ENCODE assay signal across 9 cellular contexts in the genomic region with DNA sequence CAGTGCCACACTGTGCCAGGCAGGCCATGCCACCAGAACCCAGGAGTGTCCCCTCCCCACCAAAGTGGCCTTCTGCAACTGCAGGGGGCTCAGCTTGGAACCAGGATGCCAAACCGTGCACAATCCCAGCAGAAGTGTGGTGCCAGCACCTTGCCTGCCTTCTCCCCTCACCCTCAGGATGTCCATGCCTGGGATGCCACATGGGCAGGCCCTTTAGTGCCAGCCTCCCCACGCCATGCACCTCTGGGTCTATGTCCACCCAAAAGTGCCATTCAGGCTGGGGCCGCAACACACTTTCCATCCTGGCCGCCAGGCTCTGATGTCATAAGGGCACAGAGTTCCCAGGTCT. TPM values are rescaled to one million over a fixed set of nuclear protein-coding genes. Genes with fewer than 3 reads are reported as not detected.
DNase-seq lines count a peak whose midpoint lies in the region; ATAC-seq and TF ChIP-seq lines count a peak whose summit lies in the region.
"Had no signal": no experiment of that assay in that cellular context is flagged by ENCODE, and none has a peak within 500 bp of the region (broad histone marks: within the 10 kb centered on the region; RNA-seq: fewer than 3 reads in every experiment).

No MANE protein-coding gene starts in this region.

- 69 to 100% (median 81%) methylated on average over 1 to 4 of the region's 4 CpGs; no CpG with 5 or more reads in 1 of the 5 donors for WGBS in stomach, 5 donors

- intact Hi-C loops in breast epithelium (cut with DNase I; ENCODE audit: low total_unique reads) (no loop called here), lower lobe of right lung (cut with DNase I) (no loop called here), stomach (cut with DNase I; ENCODE audit: low total_unique reads) (no loop called here)

- ATAC-seq in lower lobe of right lung (no peak), HG03439 (IDR thresholded peaks at IDR 0.05; ENCODE audit: unreplicated experiment) (no peak)

- TF ChIP-seq POLR2A in breast epithelium (IDR thresholded peaks at IDR 0.05) (no peak), stomach (IDR thresholded peaks at IDR 0.05) (no peak)

- no peak overlapping the region for H3K4me3 ChIP-seq in HUES48 (ENCODE audit: low read depth, low read length)
- no peak overlapping the region for H3K4me3 ChIP-seq in breast epithelium
- no peak overlapping the region for H3K4me3 ChIP-seq in lower lobe of right lung
- H3K4me3 ChIP-seq in stomach = no peak overlapping the region

- H3K4me1 ChIP-seq in HUES48 (ENCODE audit: control insufficient read depth, insufficient read depth, low read length) = no peaks in the 10 kb centered on the region
- peaks cover 0 to 6% of the 10 kb centered on the region in 2 donors for H3K4me1 ChIP-seq in breast epithelium
- H3K4me1 ChIP-seq in lower lobe of right lung = peaks cover 67% of the 10 kb centered on the region
- H3K4me1 ChIP-seq in stomach = peaks cover 54 to 78% (median 64%) of the 10 kb centered on the region in 4 donors

- H3K9me3 ChIP-seq in HUES48 (ENCODE audit: control insufficient read depth, insufficient read depth, low read length) = peaks cover 30% of the 10 kb centered on the region
- no peaks in the 10 kb centered on the region for H3K9me3 ChIP-seq in breast epithelium
- peaks cover 9% of the 10 kb centered on the region for H3K9me3 ChIP-seq in lower lobe of right lung
- peaks cover 0 to 11% (median 1%) of the 10 kb centered on the region in 4 donors for H3K9me3 ChIP-seq in stomach

- H3K27ac ChIP-seq in HUES48 (ENCODE audit: low read depth, low read length) = peak overlapping the region; percentile 18
- peak overlapping the region; percentile 68 to 90 for H3K27ac ChIP-seq in breast epithelium
- peak overlapping the region; percentile 91 for H3K27ac ChIP-seq in lower lobe of right lung
- peak overlapping the region; percentile 77 to 95 (median 88) for H3K27ac ChIP-seq in stomach

- POLR2A ChIA-PET in GM10248 (lab: Yijun Ruan, JAX) = interaction anchor here (1.0 kb wide), 1 partner anchor 9 kb away, joined by 5 read pairs; the partner anchor contains the start of gene TBC1D22A

- DNase-seq in breast epithelium (ENCODE audit: low spot score in 2 of 2) (no peak), lower lobe of right lung (no peak), stomach (no peak), GM10248 (ENCODE audit: extremely low spot score) (no peak), LoVo (ENCODE audit: low spot score) (no peak)
- no peak for DNase-seq in stimulated activated CD4-positive, alpha-beta T cell treated with anti-CD3 and anti-CD28 coated beads, Interleukin-4, amount 100 ng/mL, for 24 hours
- DNase-seq: activated naive CD8-positive, alpha-beta T cell treated with anti-CD3 and anti-CD28 coated beads, Interleukin-2, amount 10 ng/mL, durations not matched to agents 7 days and 5 days had no signal

- H3K27me3 ChIP-seq in HUES48 (ENCODE audit: control insufficient read depth, insufficient read depth, low read length) (no peaks in the 10 kb centered on the region), breast epithelium (no peaks in the 10 kb centered on the region), lower lobe of right lung (ENCODE audit: low read depth) (no peaks in the 10 kb centered on the region), stomach (peaks cover 0 to 5% (median 0%) of the 10 kb centered on the region in 3 donors)

- no peak overlapping the region for H3K9ac ChIP-seq in HUES48 (ENCODE audit: low read depth, low read length)

- H3K36me3 ChIP-seq in HUES48 (ENCODE audit: control insufficient read depth, insufficient read depth, low read length) (no peaks in the 10 kb centered on the region), breast epithelium (no peaks in the 10 kb centered on the region), lower lobe of right lung (no peaks in the 10 kb centered on the region), stomach (no peaks in the 10 kb centered on the region)

- TF ChIP-seq CTCF in breast epithelium (IDR thresholded peaks at IDR 0.05) = no peak
- TF ChIP-seq CTCF in lower lobe of right lung (IDR thresholded peaks at IDR 0.05) = no peak
- TF ChIP-seq CTCF in stomach (IDR thresholded peaks at IDR 0.05) = no peak
- TF ChIP-seq CTCF in GM10248 (IDR thresholded peaks at IDR 0.05; ENCODE audit: control extremely low read depth, extremely low read depth, low read depth, missing control alignments) = no peak

- no peak for TF ChIP-seq EP300 in stomach (IDR thresholded peaks at IDR 0.05)

- CTCF ChIA-PET in GM10248 (lab: Yijun Ruan, JAX) = no interaction called here

RNA-seq across cellular contexts. Expression of gene TBC1D22A, which starts 8.7 kb away (rescaled TPM):
- total RNA-seq in breast epithelium = 10 to 100 TPM; 19.0 to 23.6 (median 23.6) TPM
- 34.1 TPM for total RNA-seq in lower lobe of right lung
- total RNA-seq in stomach = 10 to 100 TPM; 13.8 to 53.1 (median 47.4) TPM
- 10 to 100 TPM; 13.3 to 22.1 (median 15.5) TPM for polyA plus RNA-seq in stomach

RNA-seq across cellular contexts. Expression of gene CERK, which starts 15.7 kb away (rescaled TPM):
- 10 to 100 TPM; 23.3 to 37.3 (median 26.5) TPM for total RNA-seq in breast epithelium
- 26.1 TPM for total RNA-seq in lower lobe of right lung
- total RNA-seq in stomach = 10 to 100 TPM; 29.1 to 59.4 (median 42.4) TPM
- polyA plus RNA-seq in stomach = 10 to 100 TPM; 12.5 to 29.2 (median 26.0) TPM

Comparison
In these comparisons a context has a peak if more than half of its experiments do, and no peak if none do; other contexts are left out.
1. H3K27ac ChIP-seq: peak in every context shown above with its lines; median percentile 91 in lower lobe of right lung; 88 in stomach; 79 in breast epithelium; 18 in HUES48.